24 cellular contexts compared by ENCODE assay signal in the genomic region with DNA sequence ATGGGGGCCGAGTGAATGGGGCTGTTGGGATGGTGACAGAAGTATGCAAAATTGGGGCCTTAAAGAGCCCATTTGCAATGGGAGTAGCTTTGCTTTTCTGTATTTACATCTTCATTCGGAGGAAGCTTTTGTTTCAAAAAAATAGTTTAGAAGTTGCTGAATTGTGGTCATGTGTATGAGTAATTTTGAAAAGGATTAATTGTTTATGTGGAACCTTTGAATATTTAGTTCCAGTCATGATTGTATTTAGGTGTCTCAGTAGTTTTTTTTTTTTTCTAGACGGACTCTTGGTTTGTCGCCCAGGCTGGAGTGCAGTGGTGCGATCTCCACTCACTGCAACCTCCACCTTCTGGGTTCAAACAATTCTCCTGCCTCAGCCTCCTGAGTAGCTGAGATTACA. TPM values are rescaled to one million over a fixed set of nuclear protein-coding genes. Genes with fewer than 3 reads are reported as not detected.
DNase-seq lines count a peak whose midpoint lies in the region; ATAC-seq and TF ChIP-seq lines count a peak whose summit lies in the region.
"Had no signal": no experiment of that assay in that cellular context is flagged by ENCODE, and none has a peak within 500 bp of the region (broad histone marks: within the 10 kb centered on the region; RNA-seq: fewer than 3 reads in every experiment).

No MANE protein-coding gene starts in this region.

- H3K4me3 ChIP-seq in GM23338: no peak overlapping the region
- H3K4me3 ChIP-seq in mesendoderm (ENCODE audit: low read length): no peak overlapping the region
- H3K4me3 ChIP-seq in stomach: no peak overlapping the region
- no peak overlapping the region for H3K4me3 ChIP-seq in aorta (ENCODE audit: low read length in 2 of 2)
- H3K4me3 ChIP-seq: adrenal gland, esophagus muscularis mucosa, PC-9, testis had no signal

- no peak overlapping the region for H2BK120ac ChIP-seq in mesendoderm (ENCODE audit: low read depth, low read length)

- no peak overlapping the region for H3K56ac ChIP-seq in mesendoderm (ENCODE audit: low read length)

- TF ChIP-seq CTCF in GM23338 (conservative IDR thresholded peaks at IDR 0.05; ENCODE audit: low read depth in 2 of 2) (no peak), stomach (IDR thresholded peaks at IDR 0.05) (no peak)

- no peak for DNase-seq in activated CD4-positive, alpha-beta memory T cell treated with anti-CD3 and anti-CD28 coated beads for 36 hours
- DNase-seq in activated CD4-positive, alpha-beta memory T cell treated with anti-CD3 and anti-CD28 coated beads, Interleukin-2, amount 10 ng/mL, durations not matched to agents 7 days and 5 days: no peak
- no peak for DNase-seq in GM23338 (ENCODE audit: low spot score)
- no peak for DNase-seq in activated T-helper 1 cell treated with anti-CD3 and anti-CD28 coated beads, Interleukin-12 subunit alpha, Interleukin-12 subunit beta, Interleukin-2, Interleukin-4 antibody, amounts not matched to agents 30 ng/mL and 10 ng/mL and 1 ng/mL, durations not matched to agents 14 hours and 24 hours and 36 hours (ENCODE audit: low spot score)
- no peak for DNase-seq in mesendoderm
- DNase-seq in stomach: no peak
- DNase-seq in aorta: no peak
- no peak for DNase-seq in DMS79 (lab: John Stamatoyannopoulos, UW)
- DNase-seq: activated CD8-positive, alpha-beta memory T cell treated with anti-CD3 and anti-CD28 coated beads, Interleukin-2, amount 10 ng/mL, durations not matched to agents 7 days and 5 days; adrenal gland; CD8-positive, alpha-beta T cell; effector memory CD4-positive, alpha-beta T cell; foreskin melanocyte; KG1; left colon; MM.1S; NCI-H1417 treated with DMSO at 0.1 percent for 48 hours; NCI-H510A; PC-9; SHP77 treated with DMSO at 0.1 percent for 48 hours; stimulated activated naive CD4-positive, alpha-beta T cell; testis had no signal

- H3K4me1 Mint-ChIP-seq in activated CD4-positive, alpha-beta memory T cell treated with anti-CD3 and anti-CD28 coated beads for 36 hours (ENCODE audit: low read depth): peaks cover 64% of the 10 kb centered on the region
- H3K4me1 Mint-ChIP-seq in activated CD4-positive, alpha-beta memory T cell treated with anti-CD3 and anti-CD28 coated beads, Interleukin-2, amount 10 ng/mL, durations not matched to agents 7 days and 5 days: peaks cover 38% of the 10 kb centered on the region
- peaks cover 42% of the 10 kb centered on the region for H3K4me1 Mint-ChIP-seq in GM23338
- peaks cover 55% of the 10 kb centered on the region for H3K4me1 Mint-ChIP-seq in activated T-helper 1 cell treated with anti-CD3 and anti-CD28 coated beads, Interleukin-12 subunit alpha, Interleukin-12 subunit beta, Interleukin-2, Interleukin-4 antibody, amounts not matched to agents 30 ng/mL and 10 ng/mL and 1 ng/mL, durations not matched to agents 14 hours and 24 hours and 36 hours (ENCODE audit: low read depth)

- H3K4me3 Mint-ChIP-seq in activated CD4-positive, alpha-beta memory T cell treated with anti-CD3 and anti-CD28 coated beads for 36 hours: no peak overlapping the region
- H3K4me3 Mint-ChIP-seq in activated CD4-positive, alpha-beta memory T cell treated with anti-CD3 and anti-CD28 coated beads, Interleukin-2, amount 10 ng/mL, durations not matched to agents 7 days and 5 days: no peak overlapping the region
- no peak overlapping the region for H3K4me3 Mint-ChIP-seq in GM23338
- no peak overlapping the region for H3K4me3 Mint-ChIP-seq in activated T-helper 1 cell treated with anti-CD3 and anti-CD28 coated beads, Interleukin-12 subunit alpha, Interleukin-12 subunit beta, Interleukin-2, Interleukin-4 antibody, amounts not matched to agents 30 ng/mL and 10 ng/mL and 1 ng/mL, durations not matched to agents 14 hours and 24 hours and 36 hours
- H3K4me3 Mint-ChIP-seq: activated CD8-positive, alpha-beta memory T cell treated with anti-CD3 and anti-CD28 coated beads, Interleukin-2, amount 10 ng/mL, durations not matched to agents 7 days and 5 days; CD8-positive, alpha-beta T cell had no signal

- peaks cover 20% of the 10 kb centered on the region for H3K4me1 ChIP-seq in GM23338 (ENCODE audit: insufficient read depth)
- H3K4me1 ChIP-seq in mesendoderm (ENCODE audit: control insufficient read depth, low read depth, low read length): peaks cover 2% of the 10 kb centered on the region
- H3K4me1 ChIP-seq in stomach: peaks cover 2 to 51% (median 26%) of the 10 kb centered on the region in 4 donors
- no peaks in the 10 kb centered on the region for H3K4me1 ChIP-seq in aorta (ENCODE audit: control insufficient read depth in 1 of 2, insufficient read depth in 2 of 2, low read length in 2 of 2)
- H3K4me1 ChIP-seq: testis had no signal

- no peaks in the 10 kb centered on the region for H3K27me3 Mint-ChIP-seq in activated CD4-positive, alpha-beta memory T cell treated with anti-CD3 and anti-CD28 coated beads for 36 hours
- H3K27me3 Mint-ChIP-seq in activated CD4-positive, alpha-beta memory T cell treated with anti-CD3 and anti-CD28 coated beads, Interleukin-2, amount 10 ng/mL, durations not matched to agents 7 days and 5 days: no peaks in the 10 kb centered on the region
- H3K27me3 Mint-ChIP-seq in GM23338 (ENCODE audit: insufficient read depth, low read depth, poor library complexity): peaks cover 2% of the 10 kb centered on the region
- no peaks in the 10 kb centered on the region for H3K27me3 Mint-ChIP-seq in activated T-helper 1 cell treated with anti-CD3 and anti-CD28 coated beads, Interleukin-12 subunit alpha, Interleukin-12 subunit beta, Interleukin-2, Interleukin-4 antibody, amounts not matched to agents 30 ng/mL and 10 ng/mL and 1 ng/mL, durations not matched to agents 14 hours and 24 hours and 36 hours (ENCODE audit: insufficient read depth)
- H3K27me3 Mint-ChIP-seq: activated CD8-positive, alpha-beta memory T cell treated with anti-CD3 and anti-CD28 coated beads, Interleukin-2, amount 10 ng/mL, durations not matched to agents 7 days and 5 days had no signal

- H4K8ac ChIP-seq in mesendoderm (ENCODE audit: low read depth, low read length): no peak overlapping the region

- H3K18ac ChIP-seq in mesendoderm (ENCODE audit: low read length): no peak overlapping the region

- H3K27ac Mint-ChIP-seq in activated CD4-positive, alpha-beta memory T cell treated with anti-CD3 and anti-CD28 coated beads for 36 hours: peak overlapping the region; percentile 31
- H3K27ac Mint-ChIP-seq in activated CD4-positive, alpha-beta memory T cell treated with anti-CD3 and anti-CD28 coated beads, Interleukin-2, amount 10 ng/mL, durations not matched to agents 7 days and 5 days: no peak overlapping the region
- H3K27ac Mint-ChIP-seq in GM23338: peak overlapping the region; percentile 61; the same call in 1 of the 2 replicates
- H3K27ac Mint-ChIP-seq in activated T-helper 1 cell treated with anti-CD3 and anti-CD28 coated beads, Interleukin-12 subunit alpha, Interleukin-12 subunit beta, Interleukin-2, Interleukin-4 antibody, amounts not matched to agents 30 ng/mL and 10 ng/mL and 1 ng/mL, durations not matched to agents 14 hours and 24 hours and 36 hours: peak overlapping the region; percentile 68
- H3K27ac Mint-ChIP-seq: activated CD8-positive, alpha-beta memory T cell treated with anti-CD3 and anti-CD28 coated beads, Interleukin-2, amount 10 ng/mL, durations not matched to agents 7 days and 5 days; CD8-positive, alpha-beta T cell had no signal

- no peaks in the 10 kb centered on the region for H3K27me3 ChIP-seq in GM23338 (ENCODE audit: insufficient read depth)
- H3K27me3 ChIP-seq in mesendoderm (ENCODE audit: insufficient read depth, low read length, poor library complexity): no peaks in the 10 kb centered on the region
- no peaks in the 10 kb centered on the region for H3K27me3 ChIP-seq in stomach
- no peaks in the 10 kb centered on the region for H3K27me3 ChIP-seq in aorta (ENCODE audit: control insufficient read depth in 1 of 2, insufficient read depth in 2 of 2, low read length in 1 of 2)
- H3K27me3 ChIP-seq: adrenal gland, esophagus muscularis mucosa, testis had no signal

- CTCF ChIA-PET in activated CD4-positive, alpha-beta memory T cell treated with anti-CD3 and anti-CD28 coated beads for 36 hours (lab: Charles Lee): interaction anchor here (0.6 to 1.3 kb wide), 3 partner anchors 10 to 87 kb away, joined by 3 to 6 read pairs (median 3); no protein-coding TSS in a partner anchor
- CTCF ChIA-PET in activated CD4-positive, alpha-beta memory T cell treated with anti-CD3 and anti-CD28 coated beads, Interleukin-2, amount 10 ng/mL, durations not matched to agents 7 days and 5 days (lab: Charles Lee): interaction anchor here (0.7 to 1.5 kb wide), 2 partner anchors 83 to 302 kb away, joined by 3 to 5 read pairs; no protein-coding TSS in a partner anchor

- no peak overlapping the region for H3K4ac ChIP-seq in mesendoderm (ENCODE audit: low read depth, low read length)

- no peaks in the 10 kb centered on the region for H3K9me3 ChIP-seq in stomach
- H3K9me3 ChIP-seq in aorta (ENCODE audit: control insufficient read depth, low read length): no peaks in the 10 kb centered on the region
- H3K9me3 ChIP-seq: adrenal gland, esophagus muscularis mucosa, testis had no signal

- H2AFZ ChIP-seq in GM23338: no peak overlapping the region
- H2AFZ ChIP-seq: PC-9 had no signal

- peak; percentile 24; the same call in 1 of the 3 replicates for ATAC-seq in GM23338
- ATAC-seq in aorta (ENCODE audit: low FRiP score): no peak
- ATAC-seq: activated CD4-positive, CD25-positive, alpha-beta regulatory T cell treated with anti-CD3 and anti-CD28 coated beads, Interleukin-2, amount 50 U/mL, for 24 hours; activated CD8-positive, alpha-beta memory T cell treated with anti-CD3 and anti-CD28 coated beads, Interleukin-2, amount 10 ng/mL, durations not matched to agents 7 days and 5 days; CD8-positive, alpha-beta T cell had no signal

- no peak overlapping the region for H3K9ac ChIP-seq in mesendoderm (ENCODE audit: low read length)

- H3K4me2 ChIP-seq in GM23338: no peak overlapping the region
- H3K4me2 ChIP-seq in mesendoderm (ENCODE audit: low read length): no peak overlapping the region
- H3K4me2 ChIP-seq: PC-9 had no signal

- POLR2A ChIA-PET in activated CD4-positive, alpha-beta memory T cell treated with anti-CD3 and anti-CD28 coated beads for 36 hours (lab: Charles Lee): interaction anchor here (0.7 kb wide), 1 partner anchor 15 kb away, joined by 3 read pairs; no protein-coding TSS in a partner anchor
- POLR2A ChIA-PET in activated CD4-positive, alpha-beta memory T cell treated with anti-CD3 and anti-CD28 coated beads, Interleukin-2, amount 10 ng/mL, durations not matched to agents 7 days and 5 days (lab: Charles Lee): interaction anchor here (0.6 to 1.7 kb wide), 2 partner anchors 37 to 74 kb away, joined by 3 to 4 read pairs; partner anchors contain the start of gene RBM33

- intact Hi-C loops in activated CD4-positive, alpha-beta memory T cell treated with anti-CD3 and anti-CD28 coated beads for 36 hours (cut with micrococcal nuclease): no loop called here
- intact Hi-C loops in activated T-helper 1 cell treated with anti-CD3 and anti-CD28 coated beads, Interleukin-12 subunit alpha, Interleukin-12 subunit beta, Interleukin-2, Interleukin-4 antibody, amounts not matched to agents 30 ng/mL and 10 ng/mL and 1 ng/mL, durations not matched to agents 14 hours and 24 hours and 36 hours (cut with micrococcal nuclease): no loop called here
- intact Hi-C loops in stomach (cut with DNase I; ENCODE audit: low total_unique reads) (no loop called here), aorta (cut with DNase I) (no loop called here)

- H2AK5ac ChIP-seq in mesendoderm (ENCODE audit: low read length): no peak overlapping the region

- no peak overlapping the region for H2BK15ac ChIP-seq in mesendoderm (replicated peaks; ENCODE audit: low read depth)

- H3K36me3 ChIP-seq in GM23338 (ENCODE audit: insufficient read depth): no peaks in the 10 kb centered on the region
- no peaks in the 10 kb centered on the region for H3K36me3 ChIP-seq in mesendoderm (ENCODE audit: control insufficient read depth, insufficient read depth, low read length)
- peaks cover 0 to 76% (median 56%) of the 10 kb centered on the region in 4 donors for H3K36me3 ChIP-seq in stomach
- peaks cover 5 to 6% of the 10 kb centered on the region in 2 donors for H3K36me3 ChIP-seq in aorta (ENCODE audit: control insufficient read depth in 1 of 2, insufficient read depth in 2 of 2, low read length in 1 of 2)

- H3K36me3 Mint-ChIP-seq in activated CD4-positive, alpha-beta memory T cell treated with anti-CD3 and anti-CD28 coated beads for 36 hours: peaks cover 50% of the 10 kb centered on the region
- peaks cover 62% of the 10 kb centered on the region for H3K36me3 Mint-ChIP-seq in activated CD4-positive, alpha-beta memory T cell treated with anti-CD3 and anti-CD28 coated beads, Interleukin-2, amount 10 ng/mL, durations not matched to agents 7 days and 5 days (ENCODE audit: low read depth)
- peaks cover 42% of the 10 kb centered on the region for H3K36me3 Mint-ChIP-seq in GM23338 (ENCODE audit: low read depth)
- H3K36me3 Mint-ChIP-seq in activated T-helper 1 cell treated with anti-CD3 and anti-CD28 coated beads, Interleukin-12 subunit alpha, Interleukin-12 subunit beta, Interleukin-2, Interleukin-4 antibody, amounts not matched to agents 30 ng/mL and 10 ng/mL and 1 ng/mL, durations not matched to agents 14 hours and 24 hours and 36 hours (ENCODE audit: low read depth): peaks cover 39% of the 10 kb centered on the region

- 100% methylated on average over 1 of the region's 5 CpGs for WGBS in mesendoderm (ENCODE audit: extremely low coverage, insufficient coverage, low lambda C conversion rate)
- WGBS in stomach, 5 donors: 88 to 93% (median 92%) methylated on average over 5 of the region's 5 CpGs
- 85 to 90% methylated on average over 5 of the region's 5 CpGs for WGBS in aorta, 2 donors

- no peak overlapping the region for H3K27ac ChIP-seq in GM23338 (ENCODE audit: low read depth)
- peak overlapping the region; percentile 36 for H3K27ac ChIP-seq in mesendoderm (ENCODE audit: low read depth, low read length)
- no peak overlapping the region for H3K27ac ChIP-seq in stomach
- H3K27ac ChIP-seq in aorta (ENCODE audit: low read depth in 1 of 2, low read length in 2 of 2): no peak overlapping the region
- H3K27ac ChIP-seq: adrenal gland, esophagus muscularis mucosa, PC-9, testis had no signal

- no peaks in the 10 kb centered on the region for H3F3A ChIP-seq in GM23338 (replicated peaks; ENCODE audit: low read depth)

- H3K23ac ChIP-seq in mesendoderm (ENCODE audit: low read length): no peak overlapping the region

- H3K79me1 ChIP-seq in mesendoderm (ENCODE audit: low read length): peaks cover 5% of the 10 kb centered on the region

- no peak for TF ChIP-seq EP300 in stomach (IDR thresholded peaks at IDR 0.05)

- peaks cover 28% of the 10 kb centered on the region for H4K20me1 ChIP-seq in GM23338 (replicated peaks; ENCODE audit: insufficient read depth)

- H2BK5ac ChIP-seq in mesendoderm (ENCODE audit: low read length): no peak overlapping the region

- H3K9me3 Mint-ChIP-seq in activated CD4-positive, alpha-beta memory T cell treated with anti-CD3 and anti-CD28 coated beads for 36 hours: peaks cover 6% of the 10 kb centered on the region
- H3K9me3 Mint-ChIP-seq in activated CD4-positive, alpha-beta memory T cell treated with anti-CD3 and anti-CD28 coated beads, Interleukin-2, amount 10 ng/mL, durations not matched to agents 7 days and 5 days: peaks cover 4% of the 10 kb centered on the region
- H3K9me3 Mint-ChIP-seq in GM23338: peaks cover 5% of the 10 kb centered on the region
- H3K9me3 Mint-ChIP-seq in activated T-helper 1 cell treated with anti-CD3 and anti-CD28 coated beads, Interleukin-12 subunit alpha, Interleukin-12 subunit beta, Interleukin-2, Interleukin-4 antibody, amounts not matched to agents 30 ng/mL and 10 ng/mL and 1 ng/mL, durations not matched to agents 14 hours and 24 hours and 36 hours: peaks cover 3% of the 10 kb centered on the region

- H4K5ac ChIP-seq in mesendoderm (ENCODE audit: low read length): no peak overlapping the region

- H3K79me2 ChIP-seq in GM23338 (replicated peaks; ENCODE audit: insufficient read depth) (peaks cover 95% of the 10 kb centered on the region), mesendoderm (ENCODE audit: control insufficient read depth, insufficient read depth, low read length) (peaks cover 22% of the 10 kb centered on the region)

- H3K9me2 ChIP-seq in GM23338 (ENCODE audit: insufficient read depth): no peaks in the 10 kb centered on the region

- no peak for TF ChIP-seq POLR2A in stomach (IDR thresholded peaks at IDR 0.05)

RNA-seq across cellular contexts. Expression of gene RBM33, which starts 37.2 kb away (rescaled TPM):
- 10 to 100 TPM; 57.7 to 65.3 TPM for total RNA-seq in activated CD4-positive, alpha-beta memory T cell treated with anti-CD3 and anti-CD28 coated beads for 36 hours
- 10 to 100 TPM; 75.8 to 76.5 TPM for total RNA-seq in activated CD4-positive, alpha-beta memory T cell treated with anti-CD3 and anti-CD28 coated beads, Interleukin-2, amount 10 ng/mL, durations not matched to agents 7 days and 5 days
- total RNA-seq in GM23338 (2014; rRNA removed; shearing (Covaris generic)): 26.1 and 47.7 TPM in 2 replicates
- polyA plus RNA-seq in GM23338 (2016; fragmentation: Nextera tagmentation; extraction: Ambion mirVana): 88.5 and 94.7 TPM in 2 replicates
- 75.2 and 78.9 TPM in 2 replicates for total RNA-seq in activated T-helper 1 cell treated with anti-CD3 and anti-CD28 coated beads, Interleukin-12 subunit alpha, Interleukin-12 subunit beta, Interleukin-2, Interleukin-4 antibody, amounts not matched to agents 30 ng/mL and 10 ng/mL and 1 ng/mL, durations not matched to agents 14 hours and 24 hours and 36 hours
- polyA plus RNA-seq in mesendoderm (2013, experiment 1 of 2): 25.3 TPM
- polyA plus RNA-seq in mesendoderm (2013, experiment 2 of 2): 25.6 TPM
- total RNA-seq in stomach: 100 to 1,000 TPM in 1 of 5 donors, 10 to 100 TPM in 4; 60.2 to 182 (median 62.9) TPM
- 1 to 10 TPM; 7.5 to 9.1 (median 8.6) TPM for polyA plus RNA-seq in stomach
- 10 to 100 TPM; 66.5 to 80.0 TPM for total RNA-seq in aorta
- 10 to 100 TPM in 1 of 2 donors, 1 to 10 TPM in 1; 4.1 to 27.9 TPM for polyA plus RNA-seq in aorta
